Comparison of ENCODE assay signal across 1 cellular context in the genomic region with DNA sequence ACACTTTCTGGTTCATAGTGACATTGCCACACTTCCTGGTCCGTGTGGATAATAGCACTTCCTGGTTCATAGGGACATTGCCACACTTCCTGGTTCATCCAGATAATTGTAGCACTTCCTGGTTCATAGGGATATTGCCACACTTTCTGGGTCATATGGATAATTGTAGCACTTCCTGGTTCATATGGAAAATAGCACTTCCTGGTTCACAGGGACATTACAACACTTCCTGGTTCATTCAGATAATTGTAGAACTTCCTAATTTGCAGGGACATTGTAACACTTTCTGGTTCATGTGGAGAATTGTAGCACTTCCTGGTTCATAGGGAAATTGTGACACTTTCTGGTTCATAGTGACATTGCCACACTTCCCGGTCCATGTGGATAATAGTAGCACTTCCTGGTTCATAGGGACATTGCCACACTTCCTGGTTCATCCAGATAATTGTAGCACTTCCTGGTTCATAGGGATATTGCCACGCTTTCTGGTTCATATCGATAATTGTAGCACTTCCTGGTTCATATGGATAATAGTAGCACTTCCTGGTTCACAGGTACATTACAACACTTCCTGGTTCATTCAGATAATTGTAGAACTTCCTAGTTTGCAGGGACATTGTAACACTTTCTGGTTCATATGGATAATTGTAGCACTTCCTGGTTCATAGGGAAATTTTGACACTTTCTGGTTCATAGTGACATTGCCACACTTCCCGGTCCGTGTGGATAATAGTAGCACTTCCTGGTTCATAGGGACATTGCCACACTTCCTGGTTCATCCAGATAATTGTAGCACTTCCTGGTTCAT.
TF ChIP-seq lines count a peak whose summit lies in the region.
"Not testable (repeated sequence)": the region's sequence is repeated elsewhere in the genome, so short reads cannot be mapped to it uniquely, and the experiment has no call there.

No MANE protein-coding gene starts in this region.

TF ChIP-seq in K562, 482 proteins besides CTCF, POLR2A, EP300 and RAD21 (continues in another document):
- TF ChIP-seq, protein P1, sequence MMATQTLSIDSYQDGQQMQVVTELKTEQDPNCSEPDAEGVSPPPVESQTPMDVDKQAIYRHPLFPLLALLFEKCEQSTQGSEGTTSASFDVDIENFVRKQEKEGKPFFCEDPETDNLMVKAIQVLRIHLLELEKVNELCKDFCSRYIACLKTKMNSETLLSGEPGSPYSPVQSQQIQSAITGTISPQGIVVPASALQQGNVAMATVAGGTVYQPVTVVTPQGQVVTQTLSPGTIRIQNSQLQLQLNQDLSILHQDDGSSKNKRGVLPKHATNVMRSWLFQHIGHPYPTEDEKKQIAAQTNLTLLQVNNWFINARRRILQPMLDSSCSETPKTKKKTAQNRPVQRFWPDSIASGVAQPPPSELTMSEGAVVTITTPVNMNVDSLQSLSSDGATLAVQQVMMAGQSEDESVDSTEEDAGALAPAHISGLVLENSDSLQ (IDR thresholded peaks at IDR 0.05) = peak; percentile 62
- TF ChIP-seq ATF1 (CRISPR knock-in tag; IDR thresholded peaks at IDR 0.05); ZBTB40 (CRISPR knock-in tag; IDR thresholded peaks at IDR 0.05); ATF3 (CRISPR knock-in tag; conservative IDR thresholded peaks at IDR 0.05): not testable (repeated sequence)
- TF ChIP-seq ATF1 (tag; IDR thresholded peaks at IDR 0.05) = 0 out of 2 replicates have a peak, but pooled peaks have one; percentile 10
- TF ChIP-seq SP1 (CRISPR knock-in tag; IDR thresholded peaks at IDR 0.05) = 0 out of 2 replicates have a peak, but pooled peaks have one; percentile 3
- peak in 1 of 2 experiments; percentile 37; a peak in 2 of 4 replicates for TF ChIP-seq ZNF639 (CRISPR knock-in tag; conservative IDR thresholded peaks at IDR 0.05 in 1 of 2, IDR thresholded peaks at IDR 0.05 in 1 of 2)
- peak in 1 of 2 experiments; percentile 8; a peak in 1 of 4 replicates for TF ChIP-seq MNT (conservative IDR thresholded peaks at IDR 0.05)
- 0 out of 3 replicates have a peak, but pooled peaks of 1 of the 2 experiments have one; percentile 9 for TF ChIP-seq CBX3 (IDR thresholded peaks at IDR 0.05; ENCODE audit: borderline replicate concordance in 1 of 2, low read length in 2 of 2)
- peak; percentile 93 for TF ChIP-seq CEBPB (tag; IDR thresholded peaks at IDR 0.05)
- TF ChIP-seq ZNF584 (CRISPR knock-in tag; IDR thresholded peaks at IDR 0.05; ENCODE audit: low read depth) = 0 out of 2 replicates have a peak, but pooled peaks have one; percentile 55
- TF ChIP-seq ZKSCAN8 (CRISPR knock-in tag; IDR thresholded peaks at IDR 0.05) = peak; percentile 57; the same call in 1 of the 2 replicates
- 0 out of 4 replicates have a peak, but pooled peaks of 1 of the 2 experiments have one; percentile 45 for TF ChIP-seq KDM4B (IDR thresholded peaks at IDR 0.05; ENCODE audit: borderline replicate concordance in 2 of 2, low read depth in 1 of 2)
- TF ChIP-seq ASH1L (IDR thresholded peaks at IDR 0.05; ENCODE audit: borderline replicate concordance, low read depth, partially characterized antibody) = peak; percentile 79
- peak; percentile 52; the same call in 1 of the 2 replicates for TF ChIP-seq POLR2H (tag; IDR thresholded peaks at IDR 0.05; ENCODE audit: low read depth)
- TF ChIP-seq GABPB1 (CRISPR knock-in tag; IDR thresholded peaks at IDR 0.05) = peak; percentile 82; the same call in 1 of the 2 replicates
- peak; percentile 96 for TF ChIP-seq ZBTB40 (IDR thresholded peaks at IDR 0.05)
- TF ChIP-seq ETV1 (tag; conservative IDR thresholded peaks at IDR 0.05; ENCODE audit: low read depth) = peak; percentile 54
- TF ChIP-seq ELF2 (CRISPR knock-in tag; IDR thresholded peaks at IDR 0.05) = peak; percentile 93
- TF ChIP-seq GABPA (tag; conservative IDR thresholded peaks at IDR 0.05; ENCODE audit: low read depth) = peak; percentile 80
- TF ChIP-seq CREM (IDR thresholded peaks at IDR 0.05; ENCODE audit: low read depth) = peak; percentile 11; the same call in 1 of the 2 replicates
- peak; percentile 62; the same call in 1 of the 2 replicates for TF ChIP-seq ELF4 (CRISPR knock-in tag; IDR thresholded peaks at IDR 0.05)
- peak; percentile 16 to 72; a peak in 3 of 4 replicates for TF ChIP-seq ETV6 (IDR thresholded peaks at IDR 0.05; ENCODE audit: borderline replicate concordance in 1 of 2, low read depth in 2 of 2, low read length in 1 of 2)
- TF ChIP-seq ETV6 (CRISPR knock-in tag; IDR thresholded peaks at IDR 0.05; ENCODE audit: borderline replicate concordance) = peak; percentile 95
- TF ChIP-seq, protein P2, sequence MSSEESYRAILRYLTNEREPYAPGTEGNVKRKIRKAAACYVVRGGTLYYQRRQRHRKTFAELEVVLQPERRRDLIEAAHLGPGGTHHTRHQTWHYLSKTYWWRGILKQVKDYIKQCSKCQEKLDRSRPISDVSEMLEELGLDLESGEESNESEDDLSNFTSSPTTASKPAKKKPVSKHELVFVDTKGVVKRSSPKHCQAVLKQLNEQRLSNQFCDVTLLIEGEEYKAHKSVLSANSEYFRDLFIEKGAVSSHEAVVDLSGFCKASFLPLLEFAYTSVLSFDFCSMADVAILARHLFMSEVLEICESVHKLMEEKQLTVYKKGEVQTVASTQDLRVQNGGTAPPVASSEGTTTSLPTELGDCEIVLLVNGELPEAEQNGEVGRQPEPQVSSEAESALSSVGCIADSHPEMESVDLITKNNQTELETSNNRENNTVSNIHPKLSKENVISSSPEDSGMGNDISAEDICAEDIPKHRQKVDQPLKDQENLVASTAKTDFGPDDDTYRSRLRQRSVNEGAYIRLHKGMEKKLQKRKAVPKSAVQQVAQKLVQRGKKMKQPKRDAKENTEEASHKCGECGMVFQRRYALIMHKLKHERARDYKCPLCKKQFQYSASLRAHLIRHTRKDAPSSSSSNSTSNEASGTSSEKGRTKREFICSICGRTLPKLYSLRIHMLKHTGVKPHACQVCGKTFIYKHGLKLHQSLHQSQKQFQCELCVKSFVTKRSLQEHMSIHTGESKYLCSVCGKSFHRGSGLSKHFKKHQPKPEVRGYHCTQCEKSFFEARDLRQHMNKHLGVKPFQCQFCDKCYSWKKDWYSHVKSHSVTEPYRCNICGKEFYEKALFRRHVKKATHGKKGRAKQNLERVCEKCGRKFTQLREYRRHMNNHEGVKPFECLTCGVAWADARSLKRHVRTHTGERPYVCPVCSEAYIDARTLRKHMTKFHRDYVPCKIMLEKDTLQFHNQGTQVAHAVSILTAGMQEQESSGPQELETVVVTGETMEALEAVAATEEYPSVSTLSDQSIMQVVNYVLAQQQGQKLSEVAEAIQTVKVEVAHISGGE (CRISPR knock-in tag; IDR thresholded peaks at IDR 0.05) = peak in 2 of 3 experiments; percentile 44 to 93; a peak in 3 of 6 replicates
- TF ChIP-seq SIX5 (IDR thresholded peaks at IDR 0.05; ENCODE audit: borderline replicate concordance in 1 of 2, insufficient read depth in 1 of 2, low read depth in 1 of 2, low read length in 2 of 2) = peak; percentile 39 to 49; a peak in 2 of 4 replicates
- peak; percentile 94 for TF ChIP-seq NR2C2 (CRISPR knock-in tag; IDR thresholded peaks at IDR 0.05)
- TF ChIP-seq NR2C2 (tag; IDR thresholded peaks at IDR 0.05) = peak; percentile 81
- peak; percentile 49; the same call in 1 of the 2 replicates for TF ChIP-seq FOXJ2 (tag; IDR thresholded peaks at IDR 0.05)
- 0 out of 2 replicates have a peak, but pooled peaks have one; percentile 8 for TF ChIP-seq ATF3 (IDR thresholded peaks at IDR 0.05)
- TF ChIP-seq NR2C1 (IDR thresholded peaks at IDR 0.05) = peak; percentile 99
- peak; percentile 100 for TF ChIP-seq NR2C1 (tag; IDR thresholded peaks at IDR 0.05)
- TF ChIP-seq TRIM24 (IDR thresholded peaks at IDR 0.05) = peak; percentile 48 to 55; a peak in 2 of 4 replicates
- peak; percentile 97 for TF ChIP-seq ZBTB9 (CRISPR knock-in tag; IDR thresholded peaks at IDR 0.05)
- peak; percentile 93 for TF ChIP-seq PHF20 (IDR thresholded peaks at IDR 0.05; ENCODE audit: partially characterized antibody)
- TF ChIP-seq FOXK2 (conservative IDR thresholded peaks at IDR 0.05 in 1 of 2, IDR thresholded peaks at IDR 0.05 in 1 of 2; ENCODE audit: low read depth in 2 of 2) = peak; percentile 45 to 72
- 0 out of 2 replicates have a peak, but pooled peaks have one; percentile 35 for TF ChIP-seq EP400 (IDR thresholded peaks at IDR 0.05)
- peak; percentile 83 for TF ChIP-seq ELF1 (tag; IDR thresholded peaks at IDR 0.05)
